16 cellular contexts compared by ENCODE assay signal in the genomic region with DNA sequence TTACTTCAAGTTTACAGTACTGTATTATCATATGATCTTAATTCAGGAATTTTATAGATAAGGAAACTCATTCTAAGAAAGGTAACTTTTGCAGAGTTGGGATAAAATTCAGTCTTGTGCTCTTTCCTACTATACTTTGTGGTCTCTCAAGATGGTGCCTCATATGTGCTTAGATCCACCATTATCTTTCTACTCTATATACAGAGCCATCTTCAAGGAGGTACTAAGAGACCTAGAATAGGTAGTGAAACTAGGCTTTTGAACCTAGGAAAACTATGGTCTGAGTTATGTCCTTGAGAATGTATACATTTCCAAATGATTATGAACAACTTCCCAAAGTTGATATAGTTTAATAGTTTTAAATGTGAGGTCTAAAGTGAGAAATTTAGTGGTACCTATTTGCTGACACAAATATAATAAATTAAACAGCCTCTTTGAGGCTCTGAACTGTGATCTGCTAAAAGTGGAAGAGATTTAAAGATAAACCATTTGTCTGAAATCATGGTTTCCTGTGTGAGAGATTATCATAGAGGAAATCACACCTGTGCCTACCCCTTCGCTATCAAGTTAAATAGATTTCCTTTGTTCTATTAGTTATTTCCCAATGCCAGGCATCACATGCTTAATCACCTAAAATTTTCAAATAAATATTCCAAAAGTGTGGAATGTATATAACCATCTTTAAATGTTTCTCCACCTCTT. TPM values are rescaled to one million over a fixed set of nuclear protein-coding genes. Genes with fewer than 3 reads are reported as not detected.
A peak's percentile ranks its signal among the peaks of the same experiment; 100 is the strongest.
DNase-seq lines count a peak whose midpoint lies in the region; ATAC-seq and TF ChIP-seq lines count a peak whose summit lies in the region.
"Had no signal": no experiment of that assay in that cellular context is flagged by ENCODE, and none has a peak within 500 bp of the region (broad histone marks: within the 10 kb centered on the region; RNA-seq: fewer than 3 reads in every experiment).

No MANE protein-coding gene starts in this region.

- no peaks in the 10 kb centered on the region for H3K27me3 Mint-ChIP-seq in activated naive CD8-positive, alpha-beta T cell
- no peaks in the 10 kb centered on the region for H3K27me3 Mint-ChIP-seq in activated naive CD8-positive, alpha-beta T cell treated with anti-CD3 and anti-CD28 coated beads, Interleukin-2, amount 50 U/mL, for 24 hours
- H3K27me3 Mint-ChIP-seq in activated CD8-positive, alpha-beta T cell treated with anti-CD3 and anti-CD28 coated beads, Interleukin-2, amount 10 ng/mL, durations not matched to agents 7 days and 5 days (ENCODE audit: low read depth) = no peaks in the 10 kb centered on the region
- H3K27me3 Mint-ChIP-seq: B cell, IgD-negative memory B cell had no signal

- H3K4me1 Mint-ChIP-seq in activated naive CD8-positive, alpha-beta T cell (ENCODE audit: low read depth) = peaks cover 45% of the 10 kb centered on the region
- peaks cover 46% of the 10 kb centered on the region for H3K4me1 Mint-ChIP-seq in activated naive CD8-positive, alpha-beta T cell treated with anti-CD3 and anti-CD28 coated beads, Interleukin-2, amount 50 U/mL, for 24 hours
- H3K4me1 Mint-ChIP-seq in activated CD8-positive, alpha-beta T cell treated with anti-CD3 and anti-CD28 coated beads, Interleukin-2, amount 10 ng/mL, durations not matched to agents 7 days and 5 days (ENCODE audit: low read depth) = peaks cover 51% of the 10 kb centered on the region
- H3K4me1 Mint-ChIP-seq: GM23338 had no signal

- peaks cover 47% of the 10 kb centered on the region for H3K36me3 ChIP-seq in suprapubic skin

- H3K27me3 ChIP-seq in suprapubic skin = no peaks in the 10 kb centered on the region

- no peak overlapping the region for H3K27ac ChIP-seq in suprapubic skin

- TF ChIP-seq EP300 in suprapubic skin (IDR thresholded peaks at IDR 0.05) = no peak

- H3K9me3 ChIP-seq in suprapubic skin = no peaks in the 10 kb centered on the region

- no peak for DNase-seq in activated naive CD8-positive, alpha-beta T cell treated with anti-CD3 and anti-CD28 coated beads, Interleukin-2, amount 50 U/mL, for 24 hours
- DNase-seq in Jurkat, Clone E6-1 (ENCODE audit: low read depth, low spot score) = peak; percentile 68
- DNase-seq in activated CD8-positive, alpha-beta T cell treated with anti-CD3 and anti-CD28 coated beads, Interleukin-2, amount 10 ng/mL, durations not matched to agents 7 days and 5 days = no peak
- no peak for DNase-seq in left colon
- DNase-seq in suprapubic skin (ENCODE audit: low spot score in 2 of 2) = no peak
- DNase-seq in activated effector memory CD4-positive, alpha-beta T cell treated with Interleukin-2 at 50 U/mL for 16 hours = no peak
- DNase-seq: COR-L47, DMS153, NCI-H1436 treated with DMSO at 0.1 percent for 48 hours, NCI-H2081, NCI-H510A treated with DMSO at 0.1 percent for 48 hours, SIG-M5 had no signal

- no peak overlapping the region for H3K4me3 ChIP-seq in Jurkat, Clone E6-1 (ENCODE audit: low read length)
- H3K4me3 ChIP-seq in suprapubic skin = no peak overlapping the region
- H3K4me3 ChIP-seq: GM23338 had no signal

- H3K9me3 Mint-ChIP-seq in activated naive CD8-positive, alpha-beta T cell (ENCODE audit: low read depth) = no peaks in the 10 kb centered on the region
- no peaks in the 10 kb centered on the region for H3K9me3 Mint-ChIP-seq in activated naive CD8-positive, alpha-beta T cell treated with anti-CD3 and anti-CD28 coated beads, Interleukin-2, amount 50 U/mL, for 24 hours
- H3K9me3 Mint-ChIP-seq in activated CD8-positive, alpha-beta T cell treated with anti-CD3 and anti-CD28 coated beads, Interleukin-2, amount 10 ng/mL, durations not matched to agents 7 days and 5 days (ENCODE audit: insufficient read depth) = no peaks in the 10 kb centered on the region
- H3K9me3 Mint-ChIP-seq: GM23338 had no signal

- H3K4me1 ChIP-seq in suprapubic skin = no peaks in the 10 kb centered on the region

- POLR2A ChIA-PET in activated CD8-positive, alpha-beta T cell treated with anti-CD3 and anti-CD28 coated beads, Interleukin-2, amount 10 ng/mL, durations not matched to agents 7 days and 5 days (lab: Charles Lee) = no interaction called here

- no peak for TF ChIP-seq CTCF in suprapubic skin (IDR thresholded peaks at IDR 0.05)

- intact Hi-C loops in left colon (cut with DNase I, micrococcal nuclease) = loop anchor here in 1 of 2 donors (10.0 kb wide), 1 partner anchor 231 kb away; no protein-coding TSS in a partner anchor

- CTCF ChIA-PET in activated CD8-positive, alpha-beta T cell treated with anti-CD3 and anti-CD28 coated beads, Interleukin-2, amount 10 ng/mL, durations not matched to agents 7 days and 5 days (lab: Charles Lee) = interaction anchor here (2.1 kb wide), 1 partner anchor 34 kb away, joined by 10 read pairs; no protein-coding TSS in a partner anchor

- ATAC-seq in activated naive CD8-positive, alpha-beta T cell treated with anti-CD3 and anti-CD28 coated beads, Interleukin-2, amount 50 U/mL, for 24 hours = no peak
- no peak for ATAC-seq in activated CD8-positive, alpha-beta T cell treated with anti-CD3 and anti-CD28 coated beads, Interleukin-2, amount 10 ng/mL, durations not matched to agents 7 days and 5 days
- ATAC-seq in left colon = no peak
- ATAC-seq: GM23338 had no signal

- WGBS in suprapubic skin = 89% methylated on average over 1 of the region's 1 CpG

- H3K4me3 Mint-ChIP-seq in activated naive CD8-positive, alpha-beta T cell = peak overlapping the region; percentile 33
- no peak overlapping the region for H3K4me3 Mint-ChIP-seq in activated naive CD8-positive, alpha-beta T cell treated with anti-CD3 and anti-CD28 coated beads, Interleukin-2, amount 50 U/mL, for 24 hours
- peak overlapping the region; percentile 34 for H3K4me3 Mint-ChIP-seq in activated CD8-positive, alpha-beta T cell treated with anti-CD3 and anti-CD28 coated beads, Interleukin-2, amount 10 ng/mL, durations not matched to agents 7 days and 5 days
- H3K4me3 Mint-ChIP-seq: B cell, GM23338, IgD-negative memory B cell had no signal

- no peak for TF ChIP-seq POLR2A in suprapubic skin (IDR thresholded peaks at IDR 0.05)

- H3K36me3 Mint-ChIP-seq in activated naive CD8-positive, alpha-beta T cell = peaks cover 35% of the 10 kb centered on the region
- peaks cover 65% of the 10 kb centered on the region for H3K36me3 Mint-ChIP-seq in activated naive CD8-positive, alpha-beta T cell treated with anti-CD3 and anti-CD28 coated beads, Interleukin-2, amount 50 U/mL, for 24 hours (ENCODE audit: low read depth)
- peaks cover 74% of the 10 kb centered on the region for H3K36me3 Mint-ChIP-seq in activated CD8-positive, alpha-beta T cell treated with anti-CD3 and anti-CD28 coated beads, Interleukin-2, amount 10 ng/mL, durations not matched to agents 7 days and 5 days (ENCODE audit: low read depth)

- no peak overlapping the region for H3K27ac Mint-ChIP-seq in activated naive CD8-positive, alpha-beta T cell
- no peak overlapping the region for H3K27ac Mint-ChIP-seq in activated naive CD8-positive, alpha-beta T cell treated with anti-CD3 and anti-CD28 coated beads, Interleukin-2, amount 50 U/mL, for 24 hours
- H3K27ac Mint-ChIP-seq in activated CD8-positive, alpha-beta T cell treated with anti-CD3 and anti-CD28 coated beads, Interleukin-2, amount 10 ng/mL, durations not matched to agents 7 days and 5 days = peak overlapping the region; percentile 46
- H3K27ac Mint-ChIP-seq: B cell, GM23338, IgD-negative memory B cell had no signal

RNA-seq across cellular contexts. Expression of a gene that starts 27.2 kb away (rescaled TPM):
- 34.9 TPM for polyA plus RNA-seq in Jurkat, Clone E6-1 (2012; ENCODE audit: insufficient read depth, insufficient read length)
- total RNA-seq in activated CD8-positive, alpha-beta T cell treated with anti-CD3 and anti-CD28 coated beads, Interleukin-2, amount 10 ng/mL, durations not matched to agents 7 days and 5 days = 100 to 1,000 TPM; 118 to 120 TPM
- 100 to 1,000 TPM; 295 to 358 TPM for total RNA-seq in left colon
- total RNA-seq in suprapubic skin = 10 to 100 TPM; 22.0 to 40.6 (median 27.9) TPM
